In genomic region chr10:114779803-114780609, GRCh38 we compare ENCODE assay signal across 1 cellular context.
TF ChIP-seq lines count a peak whose summit lies in the region.

No MANE protein-coding gene starts in this region.

TF ChIP-seq in HEK293, 187 proteins besides CTCF, POLR2A, EP300 and RAD21 (continued from another document):
- TF ChIP-seq ZBTB8A (tag by site-specific recombination; IDR thresholded peaks at IDR 0.05) (0 out of 2 replicates have a peak, but pooled peaks have one; percentile 35), PRDM1 (tag by site-specific recombination; IDR thresholded peaks at IDR 0.05) (0 out of 2 replicates have a peak, but pooled peaks have one; percentile 10), ZNF596 (tag by site-specific recombination; IDR thresholded peaks at IDR 0.05) (no peak), ZBTB44 (tag by site-specific recombination; IDR thresholded peaks at IDR 0.05) (peak; percentile 71; the same call in 1 of the 2 replicates), KLF16 (tag by site-specific recombination; IDR thresholded peaks at IDR 0.05) (peak; percentile 61), ZEB2 (tag by site-specific recombination; IDR thresholded peaks at IDR 0.05) (peak; percentile 92), ZNF280D (tag by site-specific recombination; IDR thresholded peaks at IDR 0.05) (no peak), ZNF558 (tag by site-specific recombination; IDR thresholded peaks at IDR 0.05) (peak; percentile 39; the same call in 1 of the 2 replicates), ZNF138 (tag by site-specific recombination; IDR thresholded peaks at IDR 0.05; ENCODE audit: borderline replicate concordance) (no peak), HOXA7 (CRISPR knock-in tag; IDR thresholded peaks at IDR 0.05; ENCODE audit: borderline replicate concordance) (no peak), WT1 (tag by site-specific recombination; IDR thresholded peaks at IDR 0.05) (peak; percentile 85), ZBTB17 (tag by site-specific recombination; IDR thresholded peaks at IDR 0.05) (peak; percentile 69)
- TF ChIP-seq, protein P1, sequence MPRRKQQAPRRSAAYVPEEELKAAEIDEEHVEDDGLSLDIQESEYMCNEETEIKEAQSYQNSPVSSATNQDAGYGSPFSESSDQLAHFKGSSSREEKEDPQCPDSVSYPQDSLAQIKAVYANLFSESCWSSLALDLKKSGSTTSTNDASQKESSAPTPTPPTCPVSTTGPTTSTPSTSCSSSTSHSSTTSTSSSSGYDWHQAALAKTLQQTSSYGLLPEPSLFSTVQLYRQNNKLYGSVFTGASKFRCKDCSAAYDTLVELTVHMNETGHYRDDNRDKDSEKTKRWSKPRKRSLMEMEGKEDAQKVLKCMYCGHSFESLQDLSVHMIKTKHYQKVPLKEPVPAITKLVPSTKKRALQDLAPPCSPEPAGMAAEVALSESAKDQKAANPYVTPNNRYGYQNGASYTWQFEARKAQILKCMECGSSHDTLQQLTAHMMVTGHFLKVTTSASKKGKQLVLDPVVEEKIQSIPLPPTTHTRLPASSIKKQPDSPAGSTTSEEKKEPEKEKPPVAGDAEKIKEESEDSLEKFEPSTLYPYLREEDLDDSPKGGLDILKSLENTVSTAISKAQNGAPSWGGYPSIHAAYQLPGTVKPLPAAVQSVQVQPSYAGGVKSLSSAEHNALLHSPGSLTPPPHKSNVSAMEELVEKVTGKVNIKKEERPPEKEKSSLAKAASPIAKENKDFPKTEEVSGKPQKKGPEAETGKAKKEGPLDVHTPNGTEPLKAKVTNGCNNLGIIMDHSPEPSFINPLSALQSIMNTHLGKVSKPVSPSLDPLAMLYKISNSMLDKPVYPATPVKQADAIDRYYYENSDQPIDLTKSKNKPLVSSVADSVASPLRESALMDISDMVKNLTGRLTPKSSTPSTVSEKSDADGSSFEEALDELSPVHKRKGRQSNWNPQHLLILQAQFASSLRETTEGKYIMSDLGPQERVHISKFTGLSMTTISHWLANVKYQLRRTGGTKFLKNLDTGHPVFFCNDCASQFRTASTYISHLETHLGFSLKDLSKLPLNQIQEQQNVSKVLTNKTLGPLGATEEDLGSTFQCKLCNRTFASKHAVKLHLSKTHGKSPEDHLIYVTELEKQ (tag by site-specific recombination; IDR thresholded peaks at IDR 0.05; ENCODE audit: borderline replicate concordance): 0 out of 2 replicates have a peak, but pooled peaks have one; percentile 17
- TF ChIP-seq, protein P2, sequence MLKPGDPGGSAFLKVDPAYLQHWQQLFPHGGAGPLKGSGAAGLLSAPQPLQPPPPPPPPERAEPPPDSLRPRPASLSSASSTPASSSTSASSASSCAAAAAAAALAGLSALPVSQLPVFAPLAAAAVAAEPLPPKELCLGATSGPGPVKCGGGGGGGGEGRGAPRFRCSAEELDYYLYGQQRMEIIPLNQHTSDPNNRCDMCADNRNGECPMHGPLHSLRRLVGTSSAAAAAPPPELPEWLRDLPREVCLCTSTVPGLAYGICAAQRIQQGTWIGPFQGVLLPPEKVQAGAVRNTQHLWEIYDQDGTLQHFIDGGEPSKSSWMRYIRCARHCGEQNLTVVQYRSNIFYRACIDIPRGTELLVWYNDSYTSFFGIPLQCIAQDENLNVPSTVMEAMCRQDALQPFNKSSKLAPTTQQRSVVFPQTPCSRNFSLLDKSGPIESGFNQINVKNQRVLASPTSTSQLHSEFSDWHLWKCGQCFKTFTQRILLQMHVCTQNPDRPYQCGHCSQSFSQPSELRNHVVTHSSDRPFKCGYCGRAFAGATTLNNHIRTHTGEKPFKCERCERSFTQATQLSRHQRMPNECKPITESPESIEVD (tag by site-specific recombination; IDR thresholded peaks at IDR 0.05): peak; percentile 99
